ENCODE assay signal across 20 cellular contexts in the genomic region with DNA sequence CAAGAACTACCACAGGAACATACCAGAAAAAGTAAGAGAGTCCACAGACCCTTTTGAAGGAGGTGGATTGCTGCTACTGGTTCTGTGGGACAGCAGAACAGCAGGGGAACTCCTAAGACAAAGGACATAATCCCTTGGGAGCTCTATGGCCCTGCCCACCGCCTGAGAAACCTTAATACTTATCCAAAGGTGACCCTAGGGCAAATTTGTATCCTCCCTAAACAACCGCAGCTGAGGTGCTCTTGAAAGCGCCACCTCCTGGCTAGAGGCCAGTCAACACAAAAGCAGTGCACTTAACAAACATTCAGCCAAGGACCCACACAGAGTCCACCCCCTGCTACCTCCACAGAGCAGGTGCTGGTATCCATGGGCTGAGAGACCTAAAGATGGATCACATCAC.
DNase-seq lines count a peak whose midpoint lies in the region; ATAC-seq and TF ChIP-seq lines count a peak whose summit lies in the region.
"Had no signal": no experiment of that assay in that cellular context is flagged by ENCODE, and none has a peak within 500 bp of the region (broad histone marks: within the 10 kb centered on the region; RNA-seq: fewer than 3 reads in every experiment).

No MANE protein-coding gene starts in this region.

- H3K9me3 Mint-ChIP-seq in GM23338 (0 out of 3 replicates have a peak, but pooled peaks cover 3% of the 10 kb centered on the region), endothelial cell (ENCODE audit: unreplicated experiment) (no peaks in the 10 kb centered on the region), type B pancreatic cell (no peaks in the 10 kb centered on the region)

- H3F3A ChIP-seq in GM23338 (replicated peaks; ENCODE audit: low read depth): no peaks in the 10 kb centered on the region

- H3K4me1 Mint-ChIP-seq in GM23338 (no peaks in the 10 kb centered on the region), endothelial cell (ENCODE audit: unreplicated experiment) (no peaks in the 10 kb centered on the region), type B pancreatic cell (ENCODE audit: unreplicated experiment) (no peaks in the 10 kb centered on the region)
- H3K4me1 Mint-ChIP-seq: central memory CD8-positive, alpha-beta T cell had no signal

- H3K4me1 ChIP-seq in GM23338 (ENCODE audit: insufficient read depth): no peaks in the 10 kb centered on the region
- H3K4me1 ChIP-seq: adrenal gland, left ventricle myocardium inferior, pancreas had no signal

- H3K4me3 Mint-ChIP-seq in GM23338 (no peak overlapping the region), endothelial cell (ENCODE audit: unreplicated experiment) (no peak overlapping the region), type B pancreatic cell (no peak overlapping the region)
- H3K4me3 Mint-ChIP-seq: central memory CD8-positive, alpha-beta T cell had no signal

- H3K27ac ChIP-seq in GM23338 (ENCODE audit: low read depth): no peak overlapping the region
- H3K27ac ChIP-seq: adrenal gland, C4-2B, left ventricle myocardium inferior, pancreas, PC-9, thoracic aorta had no signal

- DNase-seq in GM23338 (ENCODE audit: low spot score): peak; percentile 79
- peak; percentile 53 for DNase-seq in NCI-H345 (lab: John Stamatoyannopoulos, UW)
- peak; percentile 46 for DNase-seq in iPS DF 4.7 (ENCODE audit: extremely low read depth, low spot score)
- no peak for DNase-seq in endothelial cell (ENCODE audit: low spot score)
- no peak for DNase-seq in type B pancreatic cell (ENCODE audit: extremely low spot score, unreplicated experiment)
- DNase-seq: adrenal gland; DND-41; effector memory CD4-positive, alpha-beta T cell; hippocampal formation; left ventricle myocardium inferior; pancreas; PC-9; stimulated activated CD4-positive, alpha-beta T cell treated with anti-CD3 and anti-CD28 coated beads, Interleukin-4, amount 100 ng/mL, for 24 hours had no signal

- H3K4me2 ChIP-seq in GM23338: no peak overlapping the region
- H3K4me2 ChIP-seq: PC-9 had no signal

- H2AFZ ChIP-seq in GM23338: peak overlapping the region; percentile 88
- H2AFZ ChIP-seq: PC-9 had no signal

- H3K9me2 ChIP-seq in GM23338 (ENCODE audit: insufficient read depth): peaks cover 3% of the 10 kb centered on the region; the same call in 1 of the 2 replicates

- H3K27me3 ChIP-seq in GM23338 (ENCODE audit: insufficient read depth): no peaks in the 10 kb centered on the region
- H3K27me3 ChIP-seq: adrenal gland, pancreas had no signal

- peak; percentile 26; the same call in 1 of the 3 replicates for TF ChIP-seq CTCF in GM12872 (IDR thresholded peaks at IDR 0.05; ENCODE audit: insufficient read depth, low read depth, low read length)
- peak; percentile 68 to 82 for TF ChIP-seq CTCF in GM23338 (conservative IDR thresholded peaks at IDR 0.05; ENCODE audit: low read depth in 2 of 2)
- TF ChIP-seq CTCF in endothelial cell (IDR thresholded peaks at IDR 0.05; ENCODE audit: unreplicated experiment): no peak
- no peak for TF ChIP-seq CTCF in type B pancreatic cell (conservative IDR thresholded peaks at IDR 0.05)

- H3K79me2 ChIP-seq in GM23338 (replicated peaks; ENCODE audit: insufficient read depth): no peaks in the 10 kb centered on the region

- H3K36me3 Mint-ChIP-seq in GM23338 (ENCODE audit: low read depth) (no peaks in the 10 kb centered on the region), endothelial cell (ENCODE audit: low read depth, unreplicated experiment) (no peaks in the 10 kb centered on the region), type B pancreatic cell (no peaks in the 10 kb centered on the region)

- peak; percentile 99 for ATAC-seq in GM23338
- ATAC-seq in HG03108 (IDR thresholded peaks at IDR 0.05; ENCODE audit: unreplicated experiment): no peak
- ATAC-seq: pancreas, SK-N-SH treated with all-trans-retinoic acid at 6 μM for 48 hours had no signal

- H3K36me3 ChIP-seq in GM23338 (ENCODE audit: insufficient read depth): no peaks in the 10 kb centered on the region
- H3K36me3 ChIP-seq: adrenal gland, left ventricle myocardium inferior, pancreas, thoracic aorta had no signal

- H3K4me3 ChIP-seq in GM23338: no peak overlapping the region
- H3K4me3 ChIP-seq: adrenal gland, left ventricle myocardium inferior, pancreas, PC-9, thoracic aorta had no signal

- H3K27me3 Mint-ChIP-seq in GM23338 (ENCODE audit: insufficient read depth, low read depth, poor library complexity): no peaks in the 10 kb centered on the region
- H3K27me3 Mint-ChIP-seq in endothelial cell (ENCODE audit: unreplicated experiment): no peaks in the 10 kb centered on the region
- H3K27me3 Mint-ChIP-seq in type B pancreatic cell: no peaks in the 10 kb centered on the region
- H3K27me3 Mint-ChIP-seq: central memory CD8-positive, alpha-beta T cell had no signal

- no peak overlapping the region for H3K27ac Mint-ChIP-seq in GM23338
- H3K27ac Mint-ChIP-seq in endothelial cell (ENCODE audit: unreplicated experiment): no peak overlapping the region
- H3K27ac Mint-ChIP-seq in type B pancreatic cell: no peak overlapping the region
- H3K27ac Mint-ChIP-seq: activated T-helper 2 cell treated with anti-CD3 and anti-CD28 coated beads, Interferon-gamma antibody, Interleukin-2, Interleukin-4, amounts not matched to agents 10 μg/mL and 5 μg/mL and 100 μg/mL, durations not matched to agents 14 hours and 24 hours and 36 hours had no signal

- H4K20me1 ChIP-seq in GM23338 (replicated peaks; ENCODE audit: insufficient read depth): no peaks in the 10 kb centered on the region

TF ChIP-seq in GM23338, 12 proteins besides CTCF, POLR2A, EP300 and RAD21:
- TF ChIP-seq ZNF114 (CRISPR knock-in tag; IDR thresholded peaks at IDR 0.05) (no peak), ZNF331 (CRISPR knock-in tag; IDR thresholded peaks at IDR 0.05; ENCODE audit: low read depth) (no peak), CREB1 (CRISPR knock-in tag; IDR thresholded peaks at IDR 0.05; ENCODE audit: low read depth) (no peak), EZH2 (IDR thresholded peaks at IDR 0.05; ENCODE audit: low read depth, unreplicated experiment) (no peak), ZNF462 (CRISPR knock-in tag; IDR thresholded peaks at IDR 0.05) (no peak), STAT1 (IDR thresholded peaks at IDR 0.05; ENCODE audit: unreplicated experiment) (no peak)

Comparison
In these comparisons a context has a peak if more than half of its experiments do, and no peak if none do; other contexts are left out.
1. CTCF ChIP-seq: peak in GM12872 (single experiment) and GM23338 (2 of 2); none in endothelial cell (single experiment) and type B pancreatic cell (single experiment).
2. DNase-seq: peak in GM23338 (single experiment), NCI-H345 (single experiment) and iPS DF 4.7 (single experiment); none in endothelial cell (single experiment) and type B pancreatic cell (single experiment).